18 cellular contexts compared by ENCODE assay signal in the genomic region with DNA sequence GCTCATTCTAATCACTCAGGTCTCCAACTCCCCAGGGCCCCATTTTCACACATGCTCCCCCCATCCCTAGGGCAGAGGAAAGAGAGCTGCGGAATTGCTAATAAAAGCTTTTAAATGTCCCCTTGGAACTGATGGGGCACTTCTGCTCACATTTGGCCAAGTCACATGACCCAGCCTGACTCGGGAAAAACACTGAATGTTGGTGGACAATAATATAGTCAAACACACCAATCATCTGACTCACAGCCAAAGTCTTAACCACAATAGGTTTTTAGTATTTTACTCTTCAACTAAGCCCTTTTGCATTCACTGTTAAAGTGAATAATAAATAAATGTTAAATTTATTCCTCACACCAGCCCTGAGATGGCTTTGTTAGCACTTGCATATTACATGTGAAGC. TPM values are rescaled to one million over a fixed set of nuclear protein-coding genes. Genes with fewer than 3 reads are reported as not detected.
DNase-seq lines count a peak whose midpoint lies in the region; ATAC-seq and TF ChIP-seq lines count a peak whose summit lies in the region.
"Had no signal": no experiment of that assay in that cellular context is flagged by ENCODE, and none has a peak within 500 bp of the region (broad histone marks: within the 10 kb centered on the region; RNA-seq: fewer than 3 reads in every experiment).

No MANE protein-coding gene starts in this region.

- H3K4me3 ChIP-seq in foreskin fibroblast (ENCODE audit: low read depth in 1 of 2, low read length in 2 of 2) = no peak overlapping the region

- peak overlapping the region; percentile 55 for H3K4me3 Mint-ChIP-seq in activated CD4-positive, alpha-beta T cell treated with anti-CD3 and anti-CD28 coated beads for 36 hours
- H3K4me3 Mint-ChIP-seq in progenitor cell of endocrine pancreas (ENCODE audit: low read depth) = peak overlapping the region; percentile 70

- DNase-seq in activated CD4-positive, alpha-beta T cell treated with anti-CD3 and anti-CD28 coated beads for 36 hours = no peak
- DNase-seq in activated CD4-positive, alpha-beta T cell treated with anti-CD3 and anti-CD28 coated beads for 1 hour = no peak
- peak; percentile 25 for DNase-seq in LHCN-M2 (ENCODE audit: low read depth)
- peak; percentile 23 to 41 for DNase-seq in foreskin fibroblast
- no peak for DNase-seq in progenitor cell of endocrine pancreas (ENCODE audit: low spot score, unreplicated experiment)
- no peak for DNase-seq in NCI-H2171 treated with DMSO at 0.1 percent for 48 hours (lab: John Stamatoyannopoulos, UW)
- DNase-seq: activated CD4-positive, alpha-beta T cell treated with anti-CD3 and anti-CD28 coated beads for 48 hours; activated CD8-positive, alpha-beta memory T cell treated with anti-CD3 and anti-CD28 coated beads, Interleukin-2, amount 50 U/mL, for 48 hours; CD4-positive, CD25-positive, alpha-beta regulatory T cell; foreskin melanocyte; NCI-H345; psoas muscle; Right ventricle myocardium superior; T1000 had no signal

- H3K4me1 Mint-ChIP-seq in activated CD4-positive, alpha-beta T cell treated with anti-CD3 and anti-CD28 coated beads for 36 hours = peaks cover 10% of the 10 kb centered on the region
- no peaks in the 10 kb centered on the region for H3K4me1 Mint-ChIP-seq in progenitor cell of endocrine pancreas (ENCODE audit: low read depth)

- POLR2A ChIA-PET in activated CD4-positive, alpha-beta T cell treated with anti-CD3 and anti-CD28 coated beads for 36 hours (lab: Charles Lee) = no interaction called here

- H3K9me3 Mint-ChIP-seq in activated CD4-positive, alpha-beta T cell treated with anti-CD3 and anti-CD28 coated beads for 36 hours (ENCODE audit: low read depth) = peaks cover 4% of the 10 kb centered on the region
- no peaks in the 10 kb centered on the region for H3K9me3 Mint-ChIP-seq in progenitor cell of endocrine pancreas (ENCODE audit: low read depth)
- H3K9me3 Mint-ChIP-seq: stimulated activated naive CD8-positive, alpha-beta T cell treated with anti-CD3 and anti-CD28 coated beads, Interleukin-15, Interleukin-2, amounts not matched to agents 100 ng/mL and 50 ng/mL, for 24 hours had no signal

- peaks cover 40% of the 10 kb centered on the region for H3K27me3 Mint-ChIP-seq in activated CD4-positive, alpha-beta T cell treated with anti-CD3 and anti-CD28 coated beads for 36 hours
- peaks cover 45% of the 10 kb centered on the region for H3K27me3 Mint-ChIP-seq in progenitor cell of endocrine pancreas

- CTCF ChIA-PET in activated CD4-positive, alpha-beta T cell treated with anti-CD3 and anti-CD28 coated beads for 36 hours (lab: Charles Lee) = no interaction called here

- peaks cover 5% of the 10 kb centered on the region for H3K36me3 Mint-ChIP-seq in activated CD4-positive, alpha-beta T cell treated with anti-CD3 and anti-CD28 coated beads for 36 hours (ENCODE audit: low read depth)
- H3K36me3 Mint-ChIP-seq in progenitor cell of endocrine pancreas (ENCODE audit: insufficient read depth) = no peaks in the 10 kb centered on the region
- H3K36me3 Mint-ChIP-seq: CD4-positive, CD25-positive, alpha-beta regulatory T cell had no signal

- intact Hi-C loops in activated CD4-positive, alpha-beta T cell treated with anti-CD3 and anti-CD28 coated beads for 36 hours (cut with DNase I, micrococcal nuclease) = no loop called here

- H3K27ac Mint-ChIP-seq in activated CD4-positive, alpha-beta T cell treated with anti-CD3 and anti-CD28 coated beads for 36 hours = no peak overlapping the region
- no peak overlapping the region for H3K27ac Mint-ChIP-seq in progenitor cell of endocrine pancreas
- H3K27ac Mint-ChIP-seq: stimulated activated naive CD8-positive, alpha-beta T cell treated with anti-CD3 and anti-CD28 coated beads, Interleukin-15, Interleukin-2, amounts not matched to agents 100 ng/mL and 50 ng/mL, for 24 hours had no signal

- no peak for ATAC-seq in activated CD4-positive, alpha-beta T cell treated with anti-CD3 and anti-CD28 coated beads for 36 hours
- no peak for ATAC-seq in HG03175 (IDR thresholded peaks at IDR 0.05; ENCODE audit: unreplicated experiment)
- ATAC-seq in HG02885 (IDR thresholded peaks at IDR 0.05; ENCODE audit: poor library complexity, unreplicated experiment) = no peak
- ATAC-seq: left lobe of liver, psoas muscle had no signal

- TF ChIP-seq CTCF in foreskin fibroblast (IDR thresholded peaks at IDR 0.05; ENCODE audit: low read depth, low read length) (no peak), progenitor cell of endocrine pancreas (IDR thresholded peaks at IDR 0.05; ENCODE audit: unreplicated experiment) (no peak)

RNA-seq across cellular contexts. Expression of gene FBLL1, which starts 1.6 kb away (rescaled TPM):
- not detected for total RNA-seq in activated CD4-positive, alpha-beta T cell treated with anti-CD3 and anti-CD28 coated beads for 36 hours
- total RNA-seq in LHCN-M2 (2014; rRNA removed) = 0.32 and 0.52 TPM in 2 replicates
- polyA plus RNA-seq in LHCN-M2 (2012) = 2.4 TPM
- 3.1 and 4.5 TPM in 2 replicates for total RNA-seq in progenitor cell of endocrine pancreas
- total RNA-seq: CD4-positive, CD25-positive, alpha-beta regulatory T cell; Right ventricle myocardium superior had no signal
- polyA plus RNA-seq: CD4-positive, CD25-positive, alpha-beta regulatory T cell had no signal

RNA-seq across cellular contexts. Expression of gene RARS1, which starts 44.5 kb away (rescaled TPM):
- total RNA-seq in activated CD4-positive, alpha-beta T cell treated with anti-CD3 and anti-CD28 coated beads for 36 hours = 100 to 1,000 TPM; 127 to 135 TPM
- total RNA-seq in LHCN-M2 (2014; rRNA removed) (175 and 234 TPM in 2 replicates), progenitor cell of endocrine pancreas (94.6 and 102 TPM in 2 replicates)
- 73.2 TPM for polyA plus RNA-seq in LHCN-M2 (2012)

RNA-seq across cellular contexts. Expression of gene PANK3, which starts 48.4 kb away (rescaled TPM):
- total RNA-seq in activated CD4-positive, alpha-beta T cell treated with anti-CD3 and anti-CD28 coated beads for 36 hours = 10 to 100 TPM; 33.8 to 56.2 TPM
- total RNA-seq in LHCN-M2 (2014; rRNA removed) (37.9 and 39.1 TPM in 2 replicates), progenitor cell of endocrine pancreas (93.9 and 96.6 TPM in 2 replicates)
- 10.6 TPM for polyA plus RNA-seq in LHCN-M2 (2012)

Comparison
In these comparisons a context has a peak if more than half of its experiments do, and no peak if none do; other contexts are left out.
1. DNase-seq: peak in LHCN-M2 (single experiment) and foreskin fibroblast (2 of 2); none in activated CD4-positive, alpha-beta T cell treated with anti-CD3 and anti-CD28 coated beads for 36 hours (single experiment), activated CD4-positive, alpha-beta T cell treated with anti-CD3 and anti-CD28 coated beads for 1 hour (single experiment), progenitor cell of endocrine pancreas (single experiment) and NCI-H2171 treated with DMSO at 0.1 percent for 48 hours (single experiment).